In genomic region chr7:156843157-156843556, GRCh38 we compare ENCODE assay signal across 29 cellular contexts.
"Had no signal": no experiment of that assay in that cellular context is flagged by ENCODE, and none has a peak within 500 bp of the region (broad histone marks: within the 10 kb centered on the region; RNA-seq: fewer than 3 reads in every experiment).

No MANE protein-coding gene starts in this region.

- H3K27ac ChIP-seq: brain microvascular endothelial cell, epithelial cell of prostate, foreskin keratinocyte, gastrocnemius medialis, heart left ventricle, VCaP had no signal

- H3K4me3 ChIP-seq: gastrocnemius medialis, heart left ventricle had no signal

- H3K9me3 ChIP-seq: gastrocnemius medialis had no signal

- H3K36me3 ChIP-seq: brain microvascular endothelial cell, gastrocnemius medialis, heart left ventricle had no signal

- H3K27me3 ChIP-seq: brain microvascular endothelial cell, foreskin keratinocyte, gastrocnemius medialis, heart left ventricle had no signal

- DNase-seq: activated CD4-positive, alpha-beta memory T cell treated with anti-CD3 and anti-CD28 coated beads, Interleukin-2, amount 10 ng/mL, durations not matched to agents 7 days and 5 days; activated CD4-positive, alpha-beta T cell treated with anti-CD3 and anti-CD28 coated beads for 1 hour; activated CD4-positive, alpha-beta T cell treated with anti-CD3 and anti-CD28 coated beads for 4 hours; activated CD4-positive, alpha-beta T cell treated with anti-CD3 and anti-CD28 coated beads, Interleukin-2, amount 10 ng/mL, durations not matched to agents 7 days and 5 days; activated CD4-positive, alpha-beta T cell treated with anti-CD3 and anti-CD28 coated beads, Interleukin-2, amount 50 U/mL, for 4 hours; activated CD8-positive, alpha-beta memory T cell treated with anti-CD3 and anti-CD28 coated beads, Interleukin-2, amount 50 U/mL, for 48 hours; activated gamma-delta T cell; activated naive CD4-positive, alpha-beta T cell; activated naive CD4-positive, alpha-beta T cell treated with anti-CD3 and anti-CD28 coated beads, Interleukin-2, amount 10 ng/mL, durations not matched to agents 7 days and 5 days; activated naive CD8-positive, alpha-beta T cell treated with anti-CD3 and anti-CD28 coated beads, Interleukin-2, amount 10 ng/mL, durations not matched to agents 7 days and 5 days; activated T-cell treated with anti-CD3 and anti-CD28 coated beads for 4 hours; activated T-cell treated with anti-CD3 and anti-CD28 coated beads, Interleukin-2, amount 50 U/mL, for 24 hours; activated T-cell treated with anti-CD3 and anti-CD28 coated beads, Interleukin-2, amount 50 U/mL, for 72 hours; amniotic stem cell; anterior cingulate cortex; brain microvascular endothelial cell; caudate nucleus; cortex of kidney; dermis blood vessel endothelial cell; effector CD4-positive, alpha-beta T cell; gastrocnemius medialis; glutamatergic neuron; heart left ventricle; T-helper 1 cell; T-helper 17 cell; T1000 had no signal

- H3K4me1 ChIP-seq: foreskin keratinocyte had no signal
